8 cellular contexts compared by ENCODE assay signal in the genomic region with DNA sequence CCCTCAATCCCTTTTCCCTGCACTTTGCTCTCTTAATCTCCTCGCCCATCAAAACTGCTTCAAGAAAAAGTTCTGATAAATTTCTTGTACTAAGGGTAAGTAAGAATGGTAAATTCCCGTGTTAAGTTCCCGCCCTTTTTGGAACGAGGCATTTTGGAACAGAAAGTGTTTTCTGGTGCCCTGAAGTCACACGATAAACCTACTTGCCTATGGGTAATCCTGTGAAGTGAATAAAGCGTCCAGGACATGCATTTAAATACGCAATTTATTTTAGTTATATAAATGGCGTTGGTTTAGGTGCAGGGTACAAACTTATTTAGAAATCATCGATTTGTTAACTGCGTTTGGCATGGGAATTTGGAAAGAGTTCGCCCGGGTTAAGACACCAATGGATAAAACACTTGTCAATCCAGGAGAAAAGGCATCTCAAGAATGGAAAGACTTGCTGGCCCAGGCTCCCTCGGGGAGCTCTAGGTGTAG. TPM values are rescaled to one million over a fixed set of nuclear protein-coding genes. Genes with fewer than 3 reads are reported as not detected.
DNase-seq lines count a peak whose midpoint lies in the region; ATAC-seq and TF ChIP-seq lines count a peak whose summit lies in the region.

No MANE protein-coding gene starts in this region.

- TF ChIP-seq POLR2A in vagina (IDR thresholded peaks at IDR 0.05), result no peak

- peaks cover 39% of the 10 kb centered on the region for H3K4me1 ChIP-seq in vagina

- peak overlapping the region; percentile 95 for H3K27ac Mint-ChIP-seq in central memory CD8-positive, alpha-beta T cell (ENCODE audit: low read depth)

- TF ChIP-seq CTCF in GM10266 (IDR thresholded peaks at IDR 0.05; ENCODE audit: control insufficient read depth, insufficient read depth, low read depth, missing control alignments) (no peak), vagina (IDR thresholded peaks at IDR 0.05) (no peak), omental fat pad (IDR thresholded peaks at IDR 0.05) (no peak)

- peaks cover 25% of the 10 kb centered on the region for H3K36me3 Mint-ChIP-seq in central memory CD8-positive, alpha-beta T cell (ENCODE audit: insufficient read depth)

- peak overlapping the region; percentile 86 to 93 for H3K4me3 ChIP-seq in vagina

- intact Hi-C loops in vagina (cut with DNase I), result no loop called here

- H3K27me3 ChIP-seq in vagina, result no peaks in the 10 kb centered on the region

- H3K4me1 Mint-ChIP-seq in central memory CD8-positive, alpha-beta T cell, result peaks cover 52% of the 10 kb centered on the region

- H3K27me3 Mint-ChIP-seq in central memory CD8-positive, alpha-beta T cell, result no peaks in the 10 kb centered on the region

- no peak for ATAC-seq in central memory CD8-positive, alpha-beta T cell (replicated peaks; ENCODE audit: extremely low read depth, poor library complexity, severe bottlenecking)
- ATAC-seq in HG03045 (IDR thresholded peaks at IDR 0.05; ENCODE audit: unreplicated experiment) (no peak), HG02623 (IDR thresholded peaks at IDR 0.05; ENCODE audit: unreplicated experiment) (no peak), omental fat pad (ENCODE audit: low FRiP score) (no peak)

- peak overlapping the region; percentile 99 for H3K4me3 Mint-ChIP-seq in central memory CD8-positive, alpha-beta T cell

- H3K36me3 ChIP-seq in vagina, result no peaks in the 10 kb centered on the region

- DNase-seq in GM10266 (ENCODE audit: extremely low spot score) (peak; percentile 22), NCI-H69 (lab: John Stamatoyannopoulos, UW) (peak; percentile 19), lung microvascular endothelial cell (ENCODE audit: low read depth in 2 of 2) (peak; percentile 38 to 44), vagina (ENCODE audit: extremely low spot score in 2 of 2) (no peak), omental fat pad (ENCODE audit: low spot score) (no peak)
- no peak for DNase-seq in central memory CD8-positive, alpha-beta T cell (ENCODE audit: low spot score in 2 of 2)

- H3K9me3 Mint-ChIP-seq in central memory CD8-positive, alpha-beta T cell, result no peaks in the 10 kb centered on the region

- no peaks in the 10 kb centered on the region for H3K9me3 ChIP-seq in vagina

- H3K27ac ChIP-seq in vagina, result peak overlapping the region; percentile 99

RNA-seq across cellular contexts. Expression of a gene that starts 0.7 kb away (rescaled TPM):
- 92.2 and 134 TPM in 2 replicates for total RNA-seq in lung microvascular endothelial cell
- total RNA-seq in vagina, result 169 TPM
- total RNA-seq in omental fat pad, result 100 to 1,000 TPM; 207 to 298 (median 244) TPM

Comparison
In these comparisons a context has a peak if more than half of its experiments do, and no peak if none do; other contexts are left out.
1. DNase-seq: peak in GM10266 (single experiment), NCI-H69 (single experiment) and lung microvascular endothelial cell (2 of 2); none in central memory CD8-positive, alpha-beta T cell (0 of 2), vagina (0 of 2) and omental fat pad (single experiment).